ENCODE assay signal across 18 cellular contexts in the genomic region with DNA sequence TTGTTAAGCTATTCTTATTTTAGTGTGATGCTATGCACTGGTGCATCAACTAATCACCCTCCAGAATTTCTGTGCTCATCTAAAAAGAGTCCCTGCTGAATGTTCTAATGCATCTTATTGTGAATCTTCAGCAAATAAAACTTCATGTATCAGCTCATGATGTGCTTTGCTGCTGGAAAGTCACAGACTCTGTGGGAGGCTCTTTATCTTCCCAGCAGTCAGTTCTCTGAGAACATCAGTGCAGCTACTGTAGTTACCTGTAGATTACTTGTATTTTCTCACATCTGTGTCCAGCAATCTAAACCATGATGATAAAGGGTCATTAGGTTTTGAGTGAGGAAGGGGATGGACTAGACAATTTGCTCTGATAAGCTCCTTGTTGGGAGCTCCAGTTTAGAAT.
A peak's percentile ranks its signal among the peaks of the same experiment; 100 is the strongest.
DNase-seq lines count a peak whose midpoint lies in the region; TF ChIP-seq lines count a peak whose summit lies in the region.
"Had no signal": no experiment of that assay in that cellular context is flagged by ENCODE, and none has a peak within 500 bp of the region (broad histone marks: within the 10 kb centered on the region; RNA-seq: fewer than 3 reads in every experiment).

No MANE protein-coding gene starts in this region.

- H3K4me1 ChIP-seq in HUES64 (ENCODE audit: insufficient read depth, low read length) = peaks cover 23% of the 10 kb centered on the region
- H3K4me1 ChIP-seq in endodermal cell (ENCODE audit: control insufficient read depth, insufficient read depth, low read length) = peaks cover 13% of the 10 kb centered on the region

- H3K27me3 Mint-ChIP-seq in endodermal cell (ENCODE audit: insufficient read depth) = no peaks in the 10 kb centered on the region

- H3K27me3 ChIP-seq in HUES64 (ENCODE audit: insufficient read depth, low read length) (no peaks in the 10 kb centered on the region), endodermal cell (ENCODE audit: control insufficient read depth, insufficient read depth, low read length, poor library complexity, severe bottlenecking) (no peaks in the 10 kb centered on the region)

- peaks cover 13% of the 10 kb centered on the region for H3K4me1 Mint-ChIP-seq in endodermal cell

- DNase-seq in NCI-H748 (lab: John Stamatoyannopoulos, UW; ENCODE audit: unreplicated experiment) (peak; percentile 27), NCI-H748 treated with DMSO at 0.1 percent for 48 hours (lab: John Stamatoyannopoulos, UW) (no peak), endodermal cell (no peak), putamen (ENCODE audit: low spot score) (peak; percentile 7), middle frontal gyrus (ENCODE audit: extremely low spot score, low spot score) (no peak), NCI-H2107 (lab: John Stamatoyannopoulos, UW) (no peak)
- DNase-seq: DMS53, GM23248, H9, IMR-90, KG1, MM.1S, NCI-H1417 treated with DMSO at 0.1 percent for 48 hours, NCI-H187 treated with DMSO at 0.1 percent for 48 hours, NCI-H526 treated with DMSO at 0.1 percent for 48 hours, SIG-M5 had no signal

- 0 out of 2 replicates have a peak overlapping the region, but pooled peaks have one; percentile 14 for H3K27ac ChIP-seq in HUES64 (ENCODE audit: low read depth, low read length)
- H3K27ac ChIP-seq in endodermal cell (ENCODE audit: low read depth, low read length) = no peak overlapping the region
- H3K27ac ChIP-seq: GM23248, SK-N-MC had no signal

- no peak for TF ChIP-seq CTCF in endodermal cell (conservative IDR thresholded peaks at IDR 0.05)

- no peaks in the 10 kb centered on the region for H3K36me3 ChIP-seq in HUES64 (ENCODE audit: insufficient read depth, low read length)
- H3K36me3 ChIP-seq in endodermal cell (ENCODE audit: control insufficient read depth, insufficient read depth, low read length) = no peaks in the 10 kb centered on the region

- no peaks in the 10 kb centered on the region for H3K9me3 Mint-ChIP-seq in endodermal cell
- H3K9me3 Mint-ChIP-seq: H9 had no signal

- H3K36me3 Mint-ChIP-seq in endodermal cell (ENCODE audit: low read depth) = no peaks in the 10 kb centered on the region

- no peaks in the 10 kb centered on the region for H3K9me3 ChIP-seq in HUES64 (ENCODE audit: insufficient read depth, low read depth, low read length)
- no peaks in the 10 kb centered on the region for H3K9me3 ChIP-seq in endodermal cell (ENCODE audit: control insufficient read depth, low read length)

- H3K9ac ChIP-seq in HUES64 (ENCODE audit: low read depth, low read length) = no peak overlapping the region
- no peak overlapping the region for H3K9ac ChIP-seq in endodermal cell (ENCODE audit: extremely low read depth, low read length, poor library complexity, severe bottlenecking)
- H3K9ac ChIP-seq: GM23248 had no signal

- peak overlapping the region; percentile 31 for H3K27ac Mint-ChIP-seq in endodermal cell

- H3K4me3 ChIP-seq in HUES64 (ENCODE audit: low read length) (no peak overlapping the region), endodermal cell (ENCODE audit: low read length) (peak overlapping the region; percentile 39)
- H3K4me3 ChIP-seq: GM23248, SK-N-MC had no signal

- no peak overlapping the region for H3K4me3 Mint-ChIP-seq in endodermal cell

Comparison
In these comparisons a context has a peak if more than half of its experiments do, and no peak if none do; other contexts are left out.
1. DNase-seq: peak in NCI-H748 (single experiment) and putamen (single experiment); none in NCI-H748 treated with DMSO at 0.1 percent for 48 hours (single experiment), endodermal cell (single experiment), middle frontal gyrus (single experiment) and NCI-H2107 (single experiment).